Comparison of ENCODE assay signal across 8 cellular contexts in the genomic region with DNA sequence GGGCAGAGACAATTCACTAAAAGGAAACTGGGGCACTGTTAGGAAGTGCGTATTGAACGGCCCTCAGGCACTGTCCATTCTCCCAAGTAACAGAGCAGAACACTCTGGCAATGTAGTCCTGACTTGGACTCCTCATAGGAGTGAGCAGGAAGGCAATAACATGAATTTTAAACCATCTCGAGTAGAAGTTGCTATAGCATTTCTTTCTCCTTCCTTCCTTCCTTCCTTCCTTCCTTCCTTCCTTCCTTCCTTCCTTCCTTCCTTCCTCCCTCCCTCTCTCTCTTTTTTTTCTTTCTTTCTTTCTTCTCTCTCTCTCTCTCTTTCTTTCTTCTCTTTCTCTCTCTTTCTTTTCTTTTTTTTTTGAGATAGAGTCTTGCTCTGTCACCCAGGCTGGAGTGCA. TPM values are rescaled to one million over a fixed set of nuclear protein-coding genes. Genes with fewer than 3 reads are reported as not detected.
DNase-seq lines count a peak whose midpoint lies in the region; ATAC-seq, FAIRE-seq and TF ChIP-seq lines count a peak whose summit lies in the region.
"Had no signal": no experiment of that assay in that cellular context is flagged by ENCODE, and none has a peak within 500 bp of the region (broad histone marks: within the 10 kb centered on the region; RNA-seq: fewer than 3 reads in every experiment).

No MANE protein-coding gene starts in this region.

- H3K9me3 ChIP-seq in A549: no peaks in the 10 kb centered on the region
- H3K9me3 ChIP-seq in BLaER1 treated with 17β-estradiol and CSF1 and Interleukin-3, amounts not matched to agents 10 nM and 100 nM (replicated peaks in 1 of 11): peaks cover 0 to 5% (median 0%) of the 10 kb centered on the region in 11 experiments; a peak in 1 of 22 replicates
- H3K9me3 ChIP-seq in ascending aorta: no peaks in the 10 kb centered on the region
- H3K9me3 ChIP-seq in gastroesophageal sphincter: no peaks in the 10 kb centered on the region
- H3K9me3 ChIP-seq: HAP-1 had no signal

- H3K27me3 ChIP-seq in BLaER1 treated with 17β-estradiol and CSF1 and Interleukin-3, amounts not matched to agents 10 nM and 100 nM: no peaks in the 10 kb centered on the region
- H3K27me3 ChIP-seq in ascending aorta (no peaks in the 10 kb centered on the region), gastroesophageal sphincter (peaks cover 10% of the 10 kb centered on the region)

- intact Hi-C loops in ascending aorta (cut with DNase I): loop anchor here (5.0 kb wide), 4 partner anchors 42 to 383 kb away; no protein-coding TSS in a partner anchor
- intact Hi-C loops in left colon (cut with DNase I, micrococcal nuclease): loop anchor here (10.0 kb wide), 2 partner anchors 251 to 561 kb away; a partner anchor contains a TSS

- WGBS in A549 (ENCODE audit: missing lambda C conversion rate): 48% methylated on average over 3 of the region's 3 CpGs
- WGBS in gastroesophageal sphincter (ENCODE audit: low coverage in 1 of 2), 2 donors: 22 to 42% methylated on average over 1 to 3 of the region's 3 CpGs

- H3K4me1 ChIP-seq in A549 (peaks cover 32% of the 10 kb centered on the region), ascending aorta (peaks cover 4 to 38% of the 10 kb centered on the region in 2 donors), gastroesophageal sphincter (peaks cover 0 to 14% (median 5%) of the 10 kb centered on the region in 3 donors)
- H3K4me1 ChIP-seq in BLaER1 treated with 17β-estradiol and CSF1 and Interleukin-3, amounts not matched to agents 10 nM and 100 nM: peaks cover 29 to 71% (median 56%) of the 10 kb centered on the region in 10 experiments
- H3K4me1 ChIP-seq: HAP-1 had no signal

- no peak for FAIRE-seq in A549 (lab: Jason Lieb, UNC)

- peak overlapping the region; percentile 16 to 52; a peak in 3 of 6 replicates for H3K27ac ChIP-seq in A549
- H3K27ac ChIP-seq in BLaER1 treated with 17β-estradiol and CSF1 and Interleukin-3, amounts not matched to agents 10 nM and 100 nM: peak overlapping the region in 3 of 11 experiments; percentile 25 to 50 (median 33); a peak in 4 of 22 replicates
- peak overlapping the region; percentile 19 to 26 for H3K27ac ChIP-seq in ascending aorta
- no peak overlapping the region for H3K27ac ChIP-seq in gastroesophageal sphincter

- peak overlapping the region; percentile 52 for H3K4me2 ChIP-seq in A549
- peak overlapping the region; percentile 57 to 92 (median 80) for H3K4me2 ChIP-seq in BLaER1 treated with 17β-estradiol and CSF1 and Interleukin-3, amounts not matched to agents 10 nM and 100 nM

- peak; percentile 17 to 29; a peak in 4 of 6 replicates for ATAC-seq in A549
- ATAC-seq in left colon: peak; percentile 21
- no peak for ATAC-seq in HG02840 (IDR thresholded peaks at IDR 0.05; ENCODE audit: low FRiP score, unreplicated experiment)
- no peak for ATAC-seq in gastroesophageal sphincter

- CTCF ChIA-PET in A549 (lab: Yijun Ruan, JAX): interaction anchor here (1.6 to 3.5 kb wide), 4 partner anchors 11 to 625 kb away, joined by 5 to 36 read pairs (median 12); no protein-coding TSS in a partner anchor

- H3K36me3 ChIP-seq in BLaER1 treated with 17β-estradiol and CSF1 and Interleukin-3, amounts not matched to agents 10 nM and 100 nM: no peaks in the 10 kb centered on the region
- H3K36me3 ChIP-seq in ascending aorta: no peaks in the 10 kb centered on the region
- no peaks in the 10 kb centered on the region for H3K36me3 ChIP-seq in gastroesophageal sphincter
- H3K36me3 ChIP-seq: HAP-1 had no signal

- H3K9ac ChIP-seq in BLaER1 treated with 17β-estradiol and CSF1 and Interleukin-3, amounts not matched to agents 10 nM and 100 nM: peak overlapping the region in 3 of 11 experiments; percentile 16 to 49 (median 33); a peak in 3 of 22 replicates

- no peak for TF ChIP-seq CTCF in A549 (IDR thresholded peaks at IDR 0.05)
- TF ChIP-seq CTCF in ascending aorta (IDR thresholded peaks at IDR 0.05): no peak
- no peak for TF ChIP-seq CTCF in gastroesophageal sphincter (IDR thresholded peaks at IDR 0.05)

- H3K4me3 ChIP-seq in A549: no peak overlapping the region
- peak overlapping the region in 2 of 10 experiments; percentile 32 to 44; a peak in 3 of 20 replicates for H3K4me3 ChIP-seq in BLaER1 treated with 17β-estradiol and CSF1 and Interleukin-3, amounts not matched to agents 10 nM and 100 nM
- peak overlapping the region in 1 of 2 donors; percentile 33 for H3K4me3 ChIP-seq in ascending aorta
- H3K4me3 ChIP-seq in gastroesophageal sphincter: no peak overlapping the region
- H3K4me3 ChIP-seq: HAP-1 had no signal

- POLR2A ChIA-PET in A549 (lab: Yijun Ruan, JAX): interaction anchor here (2.6 kb wide), 1 partner anchor 258 kb away, joined by 9 read pairs; no protein-coding TSS in a partner anchor

- TF ChIP-seq EP300 in A549 (IDR thresholded peaks at IDR 0.05) (no peak), gastroesophageal sphincter (IDR thresholded peaks at IDR 0.05) (no peak)

- H4K20me1 ChIP-seq in BLaER1 treated with 17β-estradiol and CSF1 and Interleukin-3, amounts not matched to agents 10 nM and 100 nM: no peaks in the 10 kb centered on the region

- no peak for DNase-seq in A549 (ENCODE audit: low read depth in 1 of 2, low spot score in 1 of 2)
- DNase-seq in ascending aorta (ENCODE audit: low spot score in 2 of 2): no peak
- no peak for DNase-seq in left colon
- DNase-seq in NCI-H1417 treated with DMSO at 0.1 percent for 48 hours (lab: John Stamatoyannopoulos, UW): no peak

- no peak for TF ChIP-seq RAD21 in A549 (conservative IDR thresholded peaks at IDR 0.05 in 1 of 2, IDR thresholded peaks at IDR 0.05 in 1 of 2)

- TF ChIP-seq POLR2A in A549 (IDR thresholded peaks at IDR 0.05; ENCODE audit: low read length): no peak
- TF ChIP-seq POLR2A in gastroesophageal sphincter (IDR thresholded peaks at IDR 0.05): no peak

TF ChIP-seq in A549, 52 proteins besides CTCF, POLR2A, EP300 and RAD21:
- TF ChIP-seq MYC (IDR thresholded peaks at IDR 0.05; ENCODE audit: borderline replicate concordance, low read length) (no peak), CHD2 (IDR thresholded peaks at IDR 0.05; ENCODE audit: low read length, partially characterized antibody) (no peak), TFCP2L1 (CRISPR knock-in tag; IDR thresholded peaks at IDR 0.05) (no peak), SREBF2 (IDR thresholded peaks at IDR 0.05) (no peak), ZSCAN20 (CRISPR knock-in tag; IDR thresholded peaks at IDR 0.05) (no peak), NFE2L2 (conservative IDR thresholded peaks at IDR 0.05; ENCODE audit: low read length) (no peak), RCOR1 (IDR thresholded peaks at IDR 0.05; ENCODE audit: low read depth, low read length) (no peak), FOSL2 (IDR thresholded peaks at IDR 0.05) (no peak), FOSL2 (CRISPR knock-in tag; IDR thresholded peaks at IDR 0.05) (no peak), KDM1A (IDR thresholded peaks at IDR 0.05; ENCODE audit: low read depth) (no peak), EHF (CRISPR knock-in tag; IDR thresholded peaks at IDR 0.05) (no peak), ZC3H11A (IDR thresholded peaks at IDR 0.05) (no peak), ZFP36 (IDR thresholded peaks at IDR 0.05; ENCODE audit: borderline replicate concordance, partially characterized antibody) (no peak), BHLHE40 (IDR thresholded peaks at IDR 0.05; ENCODE audit: low read depth, low read length) (no peak)
- TF ChIP-seq, protein P1, sequence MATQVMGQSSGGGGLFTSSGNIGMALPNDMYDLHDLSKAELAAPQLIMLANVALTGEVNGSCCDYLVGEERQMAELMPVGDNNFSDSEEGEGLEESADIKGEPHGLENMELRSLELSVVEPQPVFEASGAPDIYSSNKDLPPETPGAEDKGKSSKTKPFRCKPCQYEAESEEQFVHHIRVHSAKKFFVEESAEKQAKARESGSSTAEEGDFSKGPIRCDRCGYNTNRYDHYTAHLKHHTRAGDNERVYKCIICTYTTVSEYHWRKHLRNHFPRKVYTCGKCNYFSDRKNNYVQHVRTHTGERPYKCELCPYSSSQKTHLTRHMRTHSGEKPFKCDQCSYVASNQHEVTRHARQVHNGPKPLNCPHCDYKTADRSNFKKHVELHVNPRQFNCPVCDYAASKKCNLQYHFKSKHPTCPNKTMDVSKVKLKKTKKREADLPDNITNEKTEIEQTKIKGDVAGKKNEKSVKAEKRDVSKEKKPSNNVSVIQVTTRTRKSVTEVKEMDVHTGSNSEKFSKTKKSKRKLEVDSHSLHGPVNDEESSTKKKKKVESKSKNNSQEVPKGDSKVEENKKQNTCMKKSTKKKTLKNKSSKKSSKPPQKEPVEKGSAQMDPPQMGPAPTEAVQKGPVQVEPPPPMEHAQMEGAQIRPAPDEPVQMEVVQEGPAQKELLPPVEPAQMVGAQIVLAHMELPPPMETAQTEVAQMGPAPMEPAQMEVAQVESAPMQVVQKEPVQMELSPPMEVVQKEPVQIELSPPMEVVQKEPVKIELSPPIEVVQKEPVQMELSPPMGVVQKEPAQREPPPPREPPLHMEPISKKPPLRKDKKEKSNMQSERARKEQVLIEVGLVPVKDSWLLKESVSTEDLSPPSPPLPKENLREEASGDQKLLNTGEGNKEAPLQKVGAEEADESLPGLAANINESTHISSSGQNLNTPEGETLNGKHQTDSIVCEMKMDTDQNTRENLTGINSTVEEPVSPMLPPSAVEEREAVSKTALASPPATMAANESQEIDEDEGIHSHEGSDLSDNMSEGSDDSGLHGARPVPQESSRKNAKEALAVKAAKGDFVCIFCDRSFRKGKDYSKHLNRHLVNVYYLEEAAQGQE (IDR thresholded peaks at IDR 0.05): no peak
- TF ChIP-seq, protein P2, sequence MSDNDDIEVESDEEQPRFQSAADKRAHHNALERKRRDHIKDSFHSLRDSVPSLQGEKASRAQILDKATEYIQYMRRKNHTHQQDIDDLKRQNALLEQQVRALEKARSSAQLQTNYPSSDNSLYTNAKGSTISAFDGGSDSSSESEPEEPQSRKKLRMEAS (IDR thresholded peaks at IDR 0.05): no peak

RNA-seq across cellular contexts. Expression of a gene that starts 46.4 kb away (rescaled TPM):
- 186 and 273 TPM in 2 replicates for polyA plus RNA-seq in A549 (2011; rRNA removed)
- 125 and 182 TPM in 2 replicates for polyA plus RNA-seq in A549 (2012; cell fraction: cytosol; rRNA removed)
- polyA plus RNA-seq in A549 (2012; cell fraction: nucleus; rRNA removed): 115 and 156 TPM in 2 replicates
- 180 to 204 TPM (median 193 TPM) in 3 replicates for polyA plus RNA-seq in A549 (2017; fragmentation: RNase III; extraction: RNeasy Plus Mini Kit Qiagen cat#74134 plus additional on column Dnase treatment)
- polyA minus RNA-seq in A549 (2011; rRNA and poly(A)+ RNA removed): 238 and 248 TPM in 2 replicates
- total RNA-seq in ascending aorta: 138 TPM
- total RNA-seq in left colon: 10 to 100 TPM; 74.2 to 85.3 TPM
- 100 to 1,000 TPM in 3 of 4 donors, 10 to 100 TPM in 1; 87.1 to 181 (median 129) TPM for total RNA-seq in gastroesophageal sphincter

Comparison
In these comparisons a context has a peak if more than half of its experiments do, and no peak if none do; other contexts are left out.
1. ATAC-seq: peak in A549 (2 of 2) and left colon (single experiment); none in HG02840 (single experiment) and gastroesophageal sphincter (single experiment).
2. H3K27ac ChIP-seq: peak in A549 (2 of 2) and ascending aorta (2 of 2); none in gastroesophageal sphincter (0 of 4).